ENCODE assay signal across 8 cellular contexts in the genomic region with DNA sequence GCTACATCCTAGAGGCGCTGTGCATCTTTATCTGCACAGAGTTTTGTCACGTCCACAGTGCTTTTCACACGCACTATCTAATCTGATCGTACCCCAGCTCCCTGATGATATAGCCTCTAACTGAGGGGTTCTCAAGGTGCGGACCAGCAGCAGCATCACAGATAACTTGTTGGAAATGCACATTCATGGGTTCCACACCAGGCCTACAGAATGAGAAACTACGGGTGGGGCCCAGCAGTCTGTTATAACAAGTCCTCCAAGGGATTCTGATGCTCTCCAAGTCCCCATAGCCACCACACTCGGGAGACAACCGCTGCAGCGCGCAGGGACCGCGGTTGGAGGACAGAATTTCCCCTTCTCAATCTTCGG. TPM values are rescaled to one million over a fixed set of nuclear protein-coding genes. Genes with fewer than 3 reads are reported as not detected.
DNase-seq lines count a peak whose midpoint lies in the region; ATAC-seq and TF ChIP-seq lines count a peak whose summit lies in the region.

No MANE protein-coding gene starts in this region.

- peaks cover 42% of the 10 kb centered on the region for H3K79me2 ChIP-seq in smooth muscle cell (ENCODE audit: low read depth)

- POLR2A ChIA-PET in activated CD8-positive, alpha-beta T cell treated with anti-CD3 and anti-CD28 coated beads for 36 hours (lab: Charles Lee): interaction anchor here (1.0 to 2.3 kb wide), 10 partner anchors 9 to 285 kb away, joined by 3 to 14 read pairs (median 4); partner anchors contain the start of genes CLK1 and SGO2
- POLR2A ChIA-PET in GM10248 (lab: Yijun Ruan, JAX): interaction anchor here (1.0 kb wide), 1 partner anchor 17 kb away, joined by 3 read pairs; no protein-coding TSS in a partner anchor

- peak overlapping the region; percentile 99 for H3K4me3 Mint-ChIP-seq in activated CD8-positive, alpha-beta T cell treated with anti-CD3 and anti-CD28 coated beads for 36 hours

- H3K4me2 ChIP-seq in smooth muscle cell: peak overlapping the region; percentile 86

- peaks cover 17% of the 10 kb centered on the region for H3K36me3 ChIP-seq in smooth muscle cell (ENCODE audit: low read depth)

- CTCF ChIA-PET in activated CD8-positive, alpha-beta T cell treated with anti-CD3 and anti-CD28 coated beads for 36 hours (lab: Charles Lee): no interaction called here
- CTCF ChIA-PET in GM10248 (lab: Yijun Ruan, JAX): no interaction called here

- ATAC-seq in HG03066 (IDR thresholded peaks at IDR 0.05; ENCODE audit: low read depth, unreplicated experiment): peak; percentile 0
- ATAC-seq in activated CD8-positive, alpha-beta T cell treated with anti-CD3 and anti-CD28 coated beads for 36 hours: no peak
- peak in 1 of 2 donors; percentile 0 for ATAC-seq in right cardiac atrium
- no peak for ATAC-seq in GM18498 (IDR thresholded peaks at IDR 0.05; ENCODE audit: unreplicated experiment)
- ATAC-seq in GM21390 (IDR thresholded peaks at IDR 0.05; ENCODE audit: unreplicated experiment): no peak

- 5% methylated on average over 13 of the region's 13 CpGs for WGBS in right cardiac atrium
- 10% methylated on average over 13 of the region's 13 CpGs for WGBS in smooth muscle cell (ENCODE audit: low lambda C conversion rate)

- peak overlapping the region; percentile 98 for H3K27ac ChIP-seq in right cardiac atrium (ENCODE audit: low read length)
- peak overlapping the region; percentile 98 for H3K27ac ChIP-seq in smooth muscle cell (ENCODE audit: low read depth)

- H3K27me3 Mint-ChIP-seq in activated CD8-positive, alpha-beta T cell treated with anti-CD3 and anti-CD28 coated beads for 36 hours: no peaks in the 10 kb centered on the region

- peaks cover 33% of the 10 kb centered on the region for H3K36me3 Mint-ChIP-seq in activated CD8-positive, alpha-beta T cell treated with anti-CD3 and anti-CD28 coated beads for 36 hours (ENCODE audit: low read depth)

- intact Hi-C loops in activated CD8-positive, alpha-beta T cell treated with anti-CD3 and anti-CD28 coated beads for 36 hours (cut with micrococcal nuclease): loop anchor here (1.0 kb wide), 1 partner anchor 98 kb away; no protein-coding TSS in a partner anchor
- intact Hi-C loops in right cardiac atrium (cut with DNase I): loop anchor here in 3 of 4 donors (1.0 to 5.0 kb wide), 3 partner anchors 51 to 99 kb away; partner anchors contain the start of gene CLK1 (in 1 of the 3)

- peaks cover 36% of the 10 kb centered on the region for H3K4me1 Mint-ChIP-seq in activated CD8-positive, alpha-beta T cell treated with anti-CD3 and anti-CD28 coated beads for 36 hours (ENCODE audit: low read depth)

- H3K27ac Mint-ChIP-seq in activated CD8-positive, alpha-beta T cell treated with anti-CD3 and anti-CD28 coated beads for 36 hours: peak overlapping the region; percentile 99

- H3K9me3 Mint-ChIP-seq in activated CD8-positive, alpha-beta T cell treated with anti-CD3 and anti-CD28 coated beads for 36 hours: no peaks in the 10 kb centered on the region

- H3F3A ChIP-seq in smooth muscle cell (ENCODE audit: low read depth): peaks cover 17% of the 10 kb centered on the region

- peak overlapping the region; percentile 89 for H3K4me3 ChIP-seq in right cardiac atrium (ENCODE audit: low read length)
- peak overlapping the region; percentile 99 for H3K4me3 ChIP-seq in smooth muscle cell

- H3K9ac ChIP-seq in smooth muscle cell (ENCODE audit: low read depth): peak overlapping the region; percentile 100

- H3K27me3 ChIP-seq in right cardiac atrium (ENCODE audit: control insufficient read depth, insufficient read depth) (no peaks in the 10 kb centered on the region), smooth muscle cell (ENCODE audit: low read depth) (no peaks in the 10 kb centered on the region)

- no peak for TF ChIP-seq CTCF in activated CD8-positive, alpha-beta T cell treated with anti-CD3 and anti-CD28 coated beads for 36 hours (IDR thresholded peaks at IDR 0.05)
- TF ChIP-seq CTCF in smooth muscle cell (IDR thresholded peaks at IDR 0.05; ENCODE audit: borderline replicate concordance, insufficient read depth, poor library complexity, severe bottlenecking): no peak
- no peak for TF ChIP-seq CTCF in GM10248 (IDR thresholded peaks at IDR 0.05; ENCODE audit: control extremely low read depth, extremely low read depth, low read depth, missing control alignments)

- H4K20me1 ChIP-seq in smooth muscle cell (ENCODE audit: low read depth): peaks cover 42% of the 10 kb centered on the region

- no peak for DNase-seq in activated CD8-positive, alpha-beta T cell treated with anti-CD3 and anti-CD28 coated beads for 36 hours
- DNase-seq in right cardiac atrium (no peak), smooth muscle cell (lab: John Stamatoyannopoulos, UW; ENCODE audit: unreplicated experiment) (no peak), midbrain (lab: John Stamatoyannopoulos, UW) (no peak), GM10248 (ENCODE audit: extremely low spot score) (no peak)

- H3K4me1 ChIP-seq in right cardiac atrium (ENCODE audit: control insufficient read depth, insufficient read depth, low read length) (peaks cover 3% of the 10 kb centered on the region), smooth muscle cell (ENCODE audit: low read depth) (peaks cover 22% of the 10 kb centered on the region)

- no peak overlapping the region for H2AFZ ChIP-seq in smooth muscle cell (ENCODE audit: low read depth)

- H3K9me3 ChIP-seq in right cardiac atrium (ENCODE audit: control insufficient read depth, low read length): no peaks in the 10 kb centered on the region
- no peaks in the 10 kb centered on the region for H3K9me3 ChIP-seq in smooth muscle cell (replicated peaks; ENCODE audit: low read depth)

RNA-seq across cellular contexts. Expression of gene BZW1, which starts 0.8 kb away (rescaled TPM):
- 100 to 1,000 TPM; 423 to 442 TPM for total RNA-seq in activated CD8-positive, alpha-beta T cell treated with anti-CD3 and anti-CD28 coated beads for 36 hours
- total RNA-seq in right cardiac atrium (100 to 1,000 TPM in 2 of 4 donors, 10 to 100 TPM in 2; 83.7 to 173 (median 100.0) TPM), smooth muscle cell (364 and 398 TPM in 2 replicates)
- polyA plus RNA-seq in right cardiac atrium (32.2 TPM), smooth muscle cell (203 and 212 TPM in 2 replicates)

RNA-seq across cellular contexts. Expression of gene CLK1, which starts 53.5 kb away (rescaled TPM):
- 100 to 1,000 TPM; 121 to 122 TPM for total RNA-seq in activated CD8-positive, alpha-beta T cell treated with anti-CD3 and anti-CD28 coated beads for 36 hours
- total RNA-seq in right cardiac atrium (10 to 100 TPM; 48.0 to 70.1 (median 64.1) TPM), smooth muscle cell (87.8 and 106 TPM in 2 replicates)
- polyA plus RNA-seq in right cardiac atrium (122 TPM), smooth muscle cell (25.7 and 32.4 TPM in 2 replicates)
